ENCODE assay signal across 9 cellular contexts in the genomic region with DNA sequence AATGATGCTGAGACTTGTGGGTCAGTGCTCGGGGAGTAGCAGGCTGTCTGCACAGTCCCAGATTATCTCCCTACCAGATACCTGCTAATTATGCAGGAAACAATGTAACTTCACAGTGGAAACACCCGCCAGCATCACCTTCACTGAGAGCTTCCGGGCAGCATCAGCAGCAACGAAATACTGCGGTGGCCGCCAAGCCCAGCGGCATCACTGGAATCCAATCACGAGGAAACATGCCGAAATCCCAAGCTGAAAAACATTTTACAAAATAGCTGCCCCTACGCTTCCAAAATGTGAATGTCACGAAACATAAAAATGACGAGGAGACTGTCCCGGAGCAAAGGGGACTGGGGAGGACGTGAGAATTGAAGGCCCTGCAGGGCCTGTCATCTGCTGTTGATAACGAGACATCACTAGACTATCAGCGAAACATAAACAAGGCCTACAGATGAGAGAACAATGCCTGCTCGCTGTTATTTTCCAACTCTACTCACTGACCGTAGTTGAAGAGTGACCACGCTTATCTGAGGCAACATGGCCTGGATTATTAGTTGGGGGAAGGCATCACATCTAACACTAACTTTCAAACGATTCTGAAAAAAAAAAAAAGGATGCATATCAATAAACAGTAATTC.
DNase-seq lines count a peak whose midpoint lies in the region; ATAC-seq and TF ChIP-seq lines count a peak whose summit lies in the region.
"Had no signal": no experiment of that assay in that cellular context is flagged by ENCODE, and none has a peak within 500 bp of the region (broad histone marks: within the 10 kb centered on the region; RNA-seq: fewer than 3 reads in every experiment).

No MANE protein-coding gene starts in this region.

- no peaks in the 10 kb centered on the region for H3K9me3 ChIP-seq in CD4-positive, alpha-beta T cell (ENCODE audit: control insufficient read depth, low read length)

- peak overlapping the region; percentile 97 for H3K27ac Mint-ChIP-seq in CD4-positive, alpha-beta T cell
- peak overlapping the region; percentile 13 for H3K27ac Mint-ChIP-seq in activated T-cell treated with anti-CD3 and anti-CD28 coated beads, Interleukin-2, amount 50 U/mL, for 72 hours

- ATAC-seq in CD4-positive, alpha-beta T cell (ENCODE audit: poor library complexity), result no peak
- ATAC-seq in activated T-cell treated with anti-CD3 and anti-CD28 coated beads, Interleukin-2, amount 50 U/mL, for 72 hours (replicated peaks in 1 of 2), result no peak
- ATAC-seq in stimulated activated naive CD8-positive, alpha-beta T cell treated with anti-CD3 and anti-CD28 coated beads, Interleukin-15, Interleukin-2, amounts not matched to agents 100 U/mL and 50 U/mL, for 24 hours, result no peak
- ATAC-seq in HG03196 (IDR thresholded peaks at IDR 0.05; ENCODE audit: unreplicated experiment) (no peak), HG03095 (IDR thresholded peaks at IDR 0.05; ENCODE audit: unreplicated experiment) (no peak)

- no peaks in the 10 kb centered on the region for H3K27me3 ChIP-seq in CD4-positive, alpha-beta T cell (ENCODE audit: control insufficient read depth, insufficient read depth, low read length)
- H3K27me3 ChIP-seq in rectal smooth muscle tissue (ENCODE audit: control insufficient read depth, insufficient read depth, low read length) (no peaks in the 10 kb centered on the region), brain microvascular endothelial cell (replicated peaks) (no peaks in the 10 kb centered on the region)

- H3K27me3 Mint-ChIP-seq in CD4-positive, alpha-beta T cell, result no peaks in the 10 kb centered on the region
- peaks cover 5% of the 10 kb centered on the region for H3K27me3 Mint-ChIP-seq in activated T-cell treated with anti-CD3 and anti-CD28 coated beads, Interleukin-2, amount 50 U/mL, for 72 hours (ENCODE audit: low read depth)

- no peak overlapping the region for H3K9ac ChIP-seq in rectal smooth muscle tissue (ENCODE audit: low read length)

- H3K36me3 Mint-ChIP-seq in CD4-positive, alpha-beta T cell (ENCODE audit: low read depth), result no peaks in the 10 kb centered on the region
- H3K36me3 Mint-ChIP-seq in activated T-cell treated with anti-CD3 and anti-CD28 coated beads, Interleukin-2, amount 50 U/mL, for 72 hours (ENCODE audit: insufficient read depth in 2 of 2), result peaks cover 6 to 23% of the 10 kb centered on the region in 2 donors

- no peaks in the 10 kb centered on the region for H3K9me3 Mint-ChIP-seq in CD4-positive, alpha-beta T cell
- no peaks in the 10 kb centered on the region for H3K9me3 Mint-ChIP-seq in activated T-cell treated with anti-CD3 and anti-CD28 coated beads, Interleukin-2, amount 50 U/mL, for 72 hours

- no peak for TF ChIP-seq CTCF in CD4-positive, alpha-beta T cell (IDR thresholded peaks at IDR 0.05)
- TF ChIP-seq CTCF in brain microvascular endothelial cell (IDR thresholded peaks at IDR 0.05; ENCODE audit: low read depth, low read length, missing control alignments), result no peak

- no peaks in the 10 kb centered on the region for H3K36me3 ChIP-seq in rectal smooth muscle tissue (ENCODE audit: control insufficient read depth, insufficient read depth, low read length)
- no peaks in the 10 kb centered on the region for H3K36me3 ChIP-seq in brain microvascular endothelial cell (replicated peaks)

- DNase-seq in CD4-positive, alpha-beta T cell, result no peak
- no peak for DNase-seq in activated T-cell treated with anti-CD3 and anti-CD28 coated beads, Interleukin-2, amount 50 U/mL, for 72 hours
- DNase-seq in cardiac septum (ENCODE audit: low spot score), result peak; percentile 41
- no peak for DNase-seq in brain microvascular endothelial cell
- DNase-seq in stimulated activated naive CD8-positive, alpha-beta T cell treated with anti-CD3 and anti-CD28 coated beads, Interleukin-15, Interleukin-2, amounts not matched to agents 100 U/mL and 50 U/mL, for 24 hours, result no peak
- DNase-seq: activated naive CD4-positive, alpha-beta T cell treated with anti-CD3 and anti-CD28 coated beads for 36 hours had no signal

- intact Hi-C loops in CD4-positive, alpha-beta T cell (cut with DNase I, micrococcal nuclease), result no loop called here
- intact Hi-C loops in cardiac septum (cut with DNase I), result no loop called here

- no peak overlapping the region for H3K4me3 ChIP-seq in rectal smooth muscle tissue (ENCODE audit: low read length)
- no peak overlapping the region for H3K4me3 ChIP-seq in brain microvascular endothelial cell (ENCODE audit: low read depth, low read length)

- POLR2A ChIA-PET in CD4-positive, alpha-beta T cell (lab: Charles Lee), result interaction anchor here (1.2 to 1.3 kb wide), 3 partner anchors 11 to 51 kb away, joined by 5 read pairs; no protein-coding TSS in a partner anchor

- peaks cover 62% of the 10 kb centered on the region for H3K4me1 Mint-ChIP-seq in CD4-positive, alpha-beta T cell (ENCODE audit: low read depth)
- peaks cover 72% of the 10 kb centered on the region for H3K4me1 Mint-ChIP-seq in activated T-cell treated with anti-CD3 and anti-CD28 coated beads, Interleukin-2, amount 50 U/mL, for 72 hours (ENCODE audit: low read depth)

- CTCF ChIA-PET in CD4-positive, alpha-beta T cell (lab: Charles Lee), result interaction anchor here (1.7 kb wide), 2 partner anchors 43 to 51 kb away, joined by 5 read pairs; no protein-coding TSS in a partner anchor

- no peak overlapping the region for H3K27ac ChIP-seq in CD4-positive, alpha-beta T cell (ENCODE audit: low read depth, low read length)
- H3K27ac ChIP-seq in rectal smooth muscle tissue (ENCODE audit: low read depth, low read length) (peak overlapping the region; percentile 83), brain microvascular endothelial cell (no peak overlapping the region)

- H3K4me1 ChIP-seq in rectal smooth muscle tissue (ENCODE audit: control insufficient read depth, insufficient read depth, low read length), result peaks cover 38% of the 10 kb centered on the region

- no peak overlapping the region for H3K4me3 Mint-ChIP-seq in CD4-positive, alpha-beta T cell
- H3K4me3 Mint-ChIP-seq in activated T-cell treated with anti-CD3 and anti-CD28 coated beads, Interleukin-2, amount 50 U/mL, for 72 hours, result peak overlapping the region in 1 of 2 donors; percentile 83

- in situ Hi-C loops in brain microvascular endothelial cell (cut with HindIII; ENCODE audit: low pct_ligation_motif_present, low sequenced_read_pairs), result no loop called here
